Comparison of ENCODE assay signal across 17 cellular contexts in the genomic region with DNA sequence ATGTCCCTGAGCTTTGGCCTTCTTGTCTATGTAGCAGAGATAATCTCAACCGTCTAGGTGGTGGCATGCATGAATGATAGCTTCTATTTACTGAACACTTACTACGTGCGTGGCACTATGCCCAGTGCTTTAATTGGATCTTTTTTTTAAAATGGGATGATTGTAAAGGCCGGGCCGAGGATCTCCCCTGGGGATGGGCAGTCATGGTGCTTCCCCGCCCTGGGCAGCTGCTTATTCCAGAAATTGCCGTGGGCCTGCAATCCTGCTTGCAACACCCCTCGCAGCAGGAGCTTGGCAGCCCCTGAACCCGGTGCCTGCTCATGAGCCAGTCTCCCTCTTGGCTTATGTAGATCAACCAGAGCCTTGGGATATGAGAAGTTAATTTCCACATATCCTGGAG.
DNase-seq lines count a peak whose midpoint lies in the region; TF ChIP-seq lines count a peak whose summit lies in the region.
"Had no signal": no experiment of that assay in that cellular context is flagged by ENCODE, and none has a peak within 500 bp of the region (broad histone marks: within the 10 kb centered on the region; RNA-seq: fewer than 3 reads in every experiment).

No MANE protein-coding gene starts in this region.

- no peaks in the 10 kb centered on the region for H3K36me3 ChIP-seq in BE2C
- no peaks in the 10 kb centered on the region for H3K36me3 ChIP-seq in right atrium auricular region

- H3K4me3 ChIP-seq in BE2C (ENCODE audit: low read depth, low read length), result no peak overlapping the region
- no peak overlapping the region for H3K4me3 ChIP-seq in right atrium auricular region

- H3K27me3 ChIP-seq in BE2C (no peaks in the 10 kb centered on the region), right atrium auricular region (no peaks in the 10 kb centered on the region)

- TF ChIP-seq CTCF in BE2C (IDR thresholded peaks at IDR 0.05; ENCODE audit: low read depth, low read length), result no peak
- TF ChIP-seq CTCF in right atrium auricular region (IDR thresholded peaks at IDR 0.05), result no peak

- no peaks in the 10 kb centered on the region for H3K4me1 ChIP-seq in BE2C
- H3K4me1 ChIP-seq in right atrium auricular region, result peaks cover 0 to 11% of the 10 kb centered on the region in 2 donors

- H3K9me3 ChIP-seq in BE2C (no peaks in the 10 kb centered on the region), right atrium auricular region (no peaks in the 10 kb centered on the region)

- no peak overlapping the region for H3K27ac ChIP-seq in right atrium auricular region

- DNase-seq in NCI-H748 (lab: John Stamatoyannopoulos, UW; ENCODE audit: unreplicated experiment) (peak; percentile 10), NCI-H748 treated with DMSO at 0.1 percent for 48 hours (lab: John Stamatoyannopoulos, UW) (no peak), BE2C (peak; percentile 43), NCI-H1092 (lab: John Stamatoyannopoulos, UW) (peak; percentile 40), NCI-H69 (lab: John Stamatoyannopoulos, UW) (peak; percentile 61), right atrium auricular region (ENCODE audit: low spot score) (no peak), T1000 (lab: John Stamatoyannopoulos, UW) (no peak)
- no peak for DNase-seq in stimulated activated CD4-positive, alpha-beta T cell treated with anti-CD3 and anti-CD28 coated beads, Interleukin-4, amount 100 ng/mL, for 1 hour
- DNase-seq: 8988T; Calu3; CD8-positive, alpha-beta memory T cell; DMS 273 treated with DMSO at 0.1 percent for 48 hours; DMS79 treated with DMSO at 0.1 percent for 48 hours; EL; GOT3; H9; IMR-90 had no signal

Comparison
In these comparisons a context has a peak if more than half of its experiments do, and no peak if none do; other contexts are left out.
1. DNase-seq: peak in NCI-H748 (single experiment), BE2C (single experiment), NCI-H1092 (single experiment) and NCI-H69 (single experiment); none in NCI-H748 treated with DMSO at 0.1 percent for 48 hours (single experiment), stimulated activated CD4-positive, alpha-beta T cell treated with anti-CD3 and anti-CD28 coated beads, Interleukin-4, amount 100 ng/mL, for 1 hour (single experiment), right atrium auricular region (single experiment) and T1000 (single experiment).